ENCODE assay signal across 10 cellular contexts in the genomic region with DNA sequence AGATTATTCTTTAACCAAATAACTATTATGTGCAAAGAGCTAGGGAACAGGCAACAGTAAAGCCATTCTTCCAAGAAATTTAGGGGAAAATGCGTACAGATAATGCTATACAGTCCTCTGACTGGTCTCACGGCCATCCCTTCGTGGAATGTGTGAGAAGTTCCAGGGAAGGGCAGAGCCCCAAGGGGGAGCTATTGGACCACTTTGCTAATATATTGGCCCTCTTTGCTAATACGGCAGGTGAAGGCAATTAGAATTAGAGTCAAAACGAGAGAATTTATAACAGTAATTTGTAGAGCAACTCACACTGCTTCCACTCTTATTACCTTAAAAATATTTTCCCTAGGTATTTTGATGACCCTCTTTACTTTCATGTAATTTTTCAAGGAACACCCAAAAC.
A peak's percentile ranks its signal among the peaks of the same experiment; 100 is the strongest.
DNase-seq lines count a peak whose midpoint lies in the region; ATAC-seq and TF ChIP-seq lines count a peak whose summit lies in the region.
"Had no signal": no experiment of that assay in that cellular context is flagged by ENCODE, and none has a peak within 500 bp of the region (broad histone marks: within the 10 kb centered on the region; RNA-seq: fewer than 3 reads in every experiment).

No MANE protein-coding gene starts in this region.

- TF ChIP-seq CTCF in heart left ventricle (IDR thresholded peaks at IDR 0.05), result peak; percentile 19 to 59 (median 50)

- H3K27me3 Mint-ChIP-seq in naive thymus-derived CD8-positive, alpha-beta T cell, result peaks cover 10 to 40% (median 24%) of the 10 kb centered on the region in 5 donors
- peaks cover 21 to 22% of the 10 kb centered on the region in 2 donors for H3K27me3 Mint-ChIP-seq in T-cell

- H3K9me3 Mint-ChIP-seq in naive thymus-derived CD8-positive, alpha-beta T cell, result no peaks in the 10 kb centered on the region
- H3K9me3 Mint-ChIP-seq in T-cell, result no peaks in the 10 kb centered on the region
- H3K9me3 Mint-ChIP-seq: memory B cell had no signal

- TF ChIP-seq POLR2A in heart left ventricle (IDR thresholded peaks at IDR 0.05), result no peak

- DNase-seq in G401 (ENCODE audit: low spot score) (peak; percentile 11), SHP77 (lab: John Stamatoyannopoulos, UW) (peak; percentile 47 to 69), heart left ventricle (peak in 2 of 5 donors; percentile 22 to 50), T-cell (no peak), cerebellar nuclear complex (lab: John Stamatoyannopoulos, UW) (no peak)
- DNase-seq in naive thymus-derived CD8-positive, alpha-beta T cell, result no peak

- intact Hi-C loops in heart left ventricle (cut with DNase I), result loop anchor here in 9 of 10 donors (2.0 to 10.0 kb wide), 9 partner anchors 413 to 1525 kb away; no protein-coding TSS in a partner anchor

- H3K36me3 Mint-ChIP-seq in naive thymus-derived CD8-positive, alpha-beta T cell, result no peaks in the 10 kb centered on the region
- no peaks in the 10 kb centered on the region for H3K36me3 Mint-ChIP-seq in T-cell
- H3K36me3 Mint-ChIP-seq: memory B cell had no signal

- H3K9me3 ChIP-seq in heart left ventricle, result no peaks in the 10 kb centered on the region

- H3K36me3 ChIP-seq in heart left ventricle, result no peaks in the 10 kb centered on the region

- POLR2A ChIA-PET in naive thymus-derived CD8-positive, alpha-beta T cell (lab: Charles Lee), result no interaction called here
- POLR2A ChIA-PET in T-cell (lab: Charles Lee), result no interaction called here

- H3K4me3 ChIP-seq in heart left ventricle, result no peak overlapping the region
- H3K4me3 ChIP-seq: SK-N-MC had no signal

- H3K27ac Mint-ChIP-seq in naive thymus-derived CD8-positive, alpha-beta T cell, result no peak overlapping the region
- H3K27ac Mint-ChIP-seq in T-cell, result no peak overlapping the region
- H3K27ac Mint-ChIP-seq: memory B cell had no signal

- H3K4me1 ChIP-seq in heart left ventricle, result peaks cover 0 to 14% (median 4%) of the 10 kb centered on the region in 12 donors

- H3K27me3 ChIP-seq in heart left ventricle, result peaks cover 0 to 3% (median 0%) of the 10 kb centered on the region in 9 donors

- no peak overlapping the region for H3K27ac ChIP-seq in heart left ventricle
- H3K27ac ChIP-seq: SK-N-MC had no signal

- ATAC-seq in HG03060 (IDR thresholded peaks at IDR 0.05; ENCODE audit: low read depth, unreplicated experiment), result peak; percentile 50
- peak in 3 of 4 donors; percentile 39 to 58 (median 57) for ATAC-seq in heart left ventricle
- ATAC-seq in GM21619 (IDR thresholded peaks at IDR 0.05; ENCODE audit: unreplicated experiment), result no peak
- ATAC-seq in naive thymus-derived CD8-positive, alpha-beta T cell, result no peak
- no peak for ATAC-seq in T-cell (replicated peaks in 1 of 4)

- CTCF ChIA-PET in T-cell (lab: Charles Lee), result interaction anchor here (0.7 to 1.2 kb wide), 2 partner anchors 9 kb away, joined by 4 read pairs; no protein-coding TSS in a partner anchor

- no peak overlapping the region for H3K4me3 Mint-ChIP-seq in naive thymus-derived CD8-positive, alpha-beta T cell
- H3K4me3 Mint-ChIP-seq in T-cell, result no peak overlapping the region
- H3K4me3 Mint-ChIP-seq: memory B cell had no signal

- WGBS in heart left ventricle, 4 donors, result 36 to 50% (median 44%) methylated on average over 5 of the region's 5 CpGs

- in situ Hi-C loops in G401 (cut with HindIII; ENCODE audit: low sequenced_read_pairs), result no loop called here

- H3K4me1 Mint-ChIP-seq in naive thymus-derived CD8-positive, alpha-beta T cell, result peaks cover 6 to 8% (median 8%) of the 10 kb centered on the region in 4 donors
- H3K4me1 Mint-ChIP-seq in T-cell, result peaks cover 10 to 12% (median 10%) of the 10 kb centered on the region in 3 donors

Comparison
In these comparisons a context has a peak if more than half of its experiments do, and no peak if none do; other contexts are left out.
1. DNase-seq: peak in G401 (single experiment) and SHP77 (2 of 2); none in naive thymus-derived CD8-positive, alpha-beta T cell (0 of 10), T-cell (0 of 34) and cerebellar nuclear complex (0 of 2).
2. ATAC-seq: peak in HG03060 (single experiment) and heart left ventricle (3 of 4); none in GM21619 (single experiment), naive thymus-derived CD8-positive, alpha-beta T cell (0 of 2) and T-cell (0 of 4).